9 cellular contexts compared by ENCODE assay signal in genomic region chr1:29258974-29259801, GRCh38. TPM values are rescaled to one million over a fixed set of nuclear protein-coding genes. Genes with fewer than 3 reads are reported as not detected.
DNase-seq lines count a peak whose midpoint lies in the region; ATAC-seq and TF ChIP-seq lines count a peak whose summit lies in the region.
"Had no signal": no experiment of that assay in that cellular context is flagged by ENCODE, and none has a peak within 500 bp of the region (broad histone marks: within the 10 kb centered on the region; RNA-seq: fewer than 3 reads in every experiment).

No MANE protein-coding gene starts in this region.

- H3K36me3 Mint-ChIP-seq in natural killer cell, result no peaks in the 10 kb centered on the region

- H3K79me2 ChIP-seq in ACC112 (ENCODE audit: control insufficient read depth, insufficient read depth, low read length, unreplicated experiment), result no peaks in the 10 kb centered on the region

- peak; percentile 27 for ATAC-seq in esophagus mucosa
- ATAC-seq in natural killer cell, result peak in 2 of 3 donors; percentile 21 to 57
- no peak for ATAC-seq in HG03025 (IDR thresholded peaks at IDR 0.05; ENCODE audit: low FRiP score, unreplicated experiment)
- no peak for ATAC-seq in HG02970 (IDR thresholded peaks at IDR 0.05; ENCODE audit: low FRiP score, unreplicated experiment)

- H3K9me3 ChIP-seq in BE2C, result no peaks in the 10 kb centered on the region

- H3K27me3 ChIP-seq in ACC112 (ENCODE audit: insufficient read depth, low read length) (no peaks in the 10 kb centered on the region), BE2C (no peaks in the 10 kb centered on the region)

- H3K4me3 Mint-ChIP-seq in natural killer cell, result peak overlapping the region; percentile 79

- intact Hi-C loops in natural killer cell (cut with micrococcal nuclease), result no loop called here

- no peak for TF ChIP-seq POLR2A in NB4 (IDR thresholded peaks at IDR 0.05; ENCODE audit: extremely low read depth, insufficient read length)

- H3K4me3 ChIP-seq in ACC112 (ENCODE audit: low read depth, low read length) (peak overlapping the region; percentile 72), NB4 (ENCODE audit: low read depth, low read length) (no peak overlapping the region), BE2C (ENCODE audit: low read depth, low read length) (no peak overlapping the region; the same call in 1 of the 2 replicates)

- peaks cover 7 to 10% of the 10 kb centered on the region in 2 donors for H3K4me1 Mint-ChIP-seq in natural killer cell

- H3K27ac Mint-ChIP-seq in natural killer cell, result no peak overlapping the region

- H3K36me3 ChIP-seq in ACC112 (ENCODE audit: insufficient read depth, low read length) (no peaks in the 10 kb centered on the region), BE2C (0 out of 2 replicates have a peak, but pooled peaks cover 2% of the 10 kb centered on the region)

- H3K4me1 ChIP-seq in ACC112 (ENCODE audit: control insufficient read depth, insufficient read depth, low read length, unreplicated experiment) (peaks cover 19% of the 10 kb centered on the region), BE2C (peaks cover 14% of the 10 kb centered on the region)

- TF ChIP-seq CTCF in NB4 (IDR thresholded peaks at IDR 0.05; ENCODE audit: low read depth, low read length) (no peak), natural killer cell (IDR thresholded peaks at IDR 0.05) (no peak), BE2C (IDR thresholded peaks at IDR 0.05; ENCODE audit: low read depth, low read length) (no peak)

- peaks cover 33 to 40% of the 10 kb centered on the region in 2 donors for H3K27me3 Mint-ChIP-seq in natural killer cell (ENCODE audit: low read depth in 2 of 2)

- DNase-seq in NB4 (ENCODE audit: low read depth) (peak; percentile 24), natural killer cell (no peak), BE2C (no peak)
- DNase-seq in NK-92 treated with Interleukin-12 subunit alpha and Interleukin-12 subunit beta, amount 100 ng/mL, for 24 hours (lab: John Stamatoyannopoulos, UW), result no peak

- H2AFZ ChIP-seq in ACC112 (ENCODE audit: low read length, unreplicated experiment), result no peak overlapping the region

- H3K9me3 Mint-ChIP-seq in natural killer cell, result no peaks in the 10 kb centered on the region

- H3K27ac ChIP-seq in ACC112 (ENCODE audit: low read depth, low read length), result no peak overlapping the region
- H3K27ac ChIP-seq: KMS-11 had no signal

RNA-seq across cellular contexts. Expression of gene PTPRU, which starts 22.9 kb away (rescaled TPM):
- total RNA-seq in esophagus mucosa (6.2 TPM), natural killer cell (1 to 10 TPM in 1 of 3 donors, under 1 TPM in 2; 0.54 to 1.6 (median 0.79) TPM)
- 23.9 TPM for polyA plus RNA-seq in BE2C (2012; ENCODE audit: insufficient read depth, insufficient read length, low read depth)

RNA-seq across cellular contexts. Expression of gene MECR, which starts 28.5 kb away (rescaled TPM):
- total RNA-seq in esophagus mucosa (21.0 TPM), natural killer cell (10 to 100 TPM in 1 of 3 donors, 1 to 10 TPM in 2; 8.0 to 11.2 (median 8.8) TPM)
- 23.6 TPM for polyA plus RNA-seq in BE2C (2012; ENCODE audit: insufficient read depth, insufficient read length, low read depth)

Comparison
In these comparisons a context has a peak if more than half of its experiments do, and no peak if none do; other contexts are left out.
1. ATAC-seq: peak in esophagus mucosa (single experiment) and natural killer cell (2 of 3); none in HG03025 (single experiment) and HG02970 (single experiment).